Comparison of ENCODE assay signal across 29 cellular contexts in genomic region chr12:77236066-77236465, GRCh38.
"Had no signal": no experiment of that assay in that cellular context is flagged by ENCODE, and none has a peak within 500 bp of the region (broad histone marks: within the 10 kb centered on the region; RNA-seq: fewer than 3 reads in every experiment).

No MANE protein-coding gene starts in this region.

- H3K27me3 Mint-ChIP-seq: activated CD4-positive, alpha-beta T cell treated with anti-CD3 and anti-CD28 coated beads for 36 hours; activated naive CD8-positive, alpha-beta T cell treated with anti-CD3 and anti-CD28 coated beads, Interleukin-2, amount 10 ng/mL, durations not matched to agents 7 days and 5 days; central memory CD8-positive, alpha-beta T cell; effector memory CD8-positive, alpha-beta T cell; natural killer cell treated with Interleukin-12 subunit alpha and Interleukin-12 subunit beta and Interleukin-15 and Interleukin-18, amount 100 ng/mL, for 72 hours; T-helper 17 cell had no signal

- H3K4me1 ChIP-seq: colonic mucosa, psoas muscle had no signal

- H3K9me3 Mint-ChIP-seq: activated B cell treated with CpG ODN at 0.5 μM for 24 hours; activated naive CD4-positive, alpha-beta T cell treated with anti-CD3 and anti-CD28 coated beads for 36 hours; activated naive CD8-positive, alpha-beta T cell treated with anti-CD3 and anti-CD28 coated beads, Interleukin-2, amount 10 ng/mL, durations not matched to agents 7 days and 5 days had no signal

- H2AFZ ChIP-seq: hepatocyte had no signal

- H3K27ac ChIP-seq: colonic mucosa, dorsolateral prefrontal cortex, hepatocyte, left ventricle myocardium inferior, psoas muscle had no signal

- H3K27me3 ChIP-seq: colonic mucosa, hepatocyte had no signal

- FAIRE-seq: endothelial cell of umbilical vein, urothelium cell line had no signal

- H3K4me1 Mint-ChIP-seq: activated B cell treated with CpG ODN at 0.5 μM for 24 hours; activated CD4-positive, alpha-beta T cell treated with anti-CD3 and anti-CD28 coated beads for 36 hours; activated naive CD8-positive, alpha-beta T cell treated with anti-CD3 and anti-CD28 coated beads, Interleukin-2, amount 10 ng/mL, durations not matched to agents 7 days and 5 days; central memory CD8-positive, alpha-beta T cell; immature natural killer cell; T-helper 17 cell had no signal

- H3K27ac Mint-ChIP-seq: activated B cell treated with CpG ODN at 0.5 μM for 24 hours; activated CD4-positive, alpha-beta T cell treated with anti-CD3 and anti-CD28 coated beads for 36 hours; activated naive CD4-positive, alpha-beta T cell treated with anti-CD3 and anti-CD28 coated beads for 36 hours; activated naive CD8-positive, alpha-beta T cell treated with anti-CD3 and anti-CD28 coated beads, Interleukin-2, amount 10 ng/mL, durations not matched to agents 7 days and 5 days; effector memory CD8-positive, alpha-beta T cell; immature natural killer cell; natural killer cell treated with Interleukin-12 subunit alpha and Interleukin-12 subunit beta and Interleukin-15 and Interleukin-18, amount 100 ng/mL, for 72 hours; T-helper 17 cell had no signal

- H3K4me2 ChIP-seq: hepatocyte had no signal

- H3K4me3 Mint-ChIP-seq: activated B cell treated with CpG ODN at 0.5 μM for 24 hours; activated CD4-positive, alpha-beta T cell treated with anti-CD3 and anti-CD28 coated beads for 36 hours; activated naive CD4-positive, alpha-beta T cell treated with anti-CD3 and anti-CD28 coated beads for 36 hours; activated naive CD8-positive, alpha-beta T cell treated with anti-CD3 and anti-CD28 coated beads, Interleukin-2, amount 10 ng/mL, durations not matched to agents 7 days and 5 days; central memory CD8-positive, alpha-beta T cell; effector memory CD8-positive, alpha-beta T cell; immature natural killer cell; natural killer cell treated with Interleukin-12 subunit alpha and Interleukin-12 subunit beta and Interleukin-15 and Interleukin-18, amount 100 ng/mL, for 72 hours; T-helper 17 cell had no signal

- DNase-seq: activated B cell treated with CpG ODN at 0.5 μM for 24 hours; activated CD4-positive, alpha-beta T cell treated with anti-CD3 and anti-CD28 coated beads for 36 hours; activated CD4-positive, alpha-beta T cell treated with anti-CD3 and anti-CD28 coated beads, Interleukin-2, amount 50 U/mL, for 4 hours; activated CD8-positive, alpha-beta memory T cell treated with anti-CD3 and anti-CD28 coated beads, Interleukin-2, amount 50 U/mL, for 48 hours; activated effector memory CD4-positive, alpha-beta T cell treated with Interleukin-2 at 50 U/mL for 16 hours; activated naive CD4-positive, alpha-beta T cell treated with anti-CD3 and anti-CD28 coated beads for 36 hours; activated naive CD8-positive, alpha-beta T cell treated with anti-CD3 and anti-CD28 coated beads, Interleukin-2, amount 10 ng/mL, durations not matched to agents 7 days and 5 days; activated T-cell treated with anti-CD3 and anti-CD28 coated beads, Interleukin-2, amount 50 U/mL, for 48 hours; colonic mucosa; dorsolateral prefrontal cortex; effector memory CD8-positive, alpha-beta T cell; foreskin melanocyte; glutamatergic neuron; immature natural killer cell; kidney glomerular epithelial cell; left ventricle myocardium inferior; psoas muscle; right cardiac atrium; stimulated activated CD4-positive, alpha-beta T cell treated with anti-CD3 and anti-CD28 coated beads, Interleukin-12 subunit alpha, Interleukin-12 subunit beta, amount 100 ng/mL, for 4 hours; stimulated activated CD4-positive, alpha-beta T cell treated with anti-CD3 and anti-CD28 coated beads, Interleukin-4, amount 100 ng/mL, for 4 hours; stimulated activated naive CD8-positive, alpha-beta T cell treated with anti-CD3 and anti-CD28 coated beads, Interleukin-15, Interleukin-2, amounts not matched to agents 100 U/mL and 50 U/mL, for 24 hours; SW 1271; T-helper 17 cell had no signal

- H3K4me3 ChIP-seq: colonic mucosa, dorsolateral prefrontal cortex, hepatocyte, left ventricle myocardium inferior, psoas muscle had no signal

- ATAC-seq: activated CD4-positive, alpha-beta T cell treated with anti-CD3 and anti-CD28 coated beads for 36 hours; effector memory CD8-positive, alpha-beta T cell; esophagus mucosa; natural killer cell treated with Interleukin-12 subunit alpha and Interleukin-12 subunit beta and Interleukin-15 and Interleukin-18, amount 100 ng/mL, for 72 hours; psoas muscle; right cardiac atrium; stimulated activated naive CD8-positive, alpha-beta T cell treated with anti-CD3 and anti-CD28 coated beads, Interleukin-15, Interleukin-2, amounts not matched to agents 100 U/mL and 50 U/mL, for 24 hours; T-helper 17 cell had no signal

- H3K36me3 ChIP-seq: colonic mucosa, left ventricle myocardium inferior had no signal

- H3K79me2 ChIP-seq: hepatocyte had no signal

- H3K9me3 ChIP-seq: colonic mucosa, left ventricle myocardium inferior, psoas muscle had no signal

- H3K36me3 Mint-ChIP-seq: activated naive CD8-positive, alpha-beta T cell treated with anti-CD3 and anti-CD28 coated beads, Interleukin-2, amount 10 ng/mL, durations not matched to agents 7 days and 5 days; immature natural killer cell; natural killer cell treated with Interleukin-12 subunit alpha and Interleukin-12 subunit beta and Interleukin-15 and Interleukin-18, amount 100 ng/mL, for 72 hours had no signal
